18 cellular contexts compared by ENCODE assay signal in genomic region chrX:44922980-44923379, GRCh38. TPM values are rescaled to one million over a fixed set of nuclear protein-coding genes. Genes with fewer than 3 reads are reported as not detected.
A peak's percentile ranks its signal among the peaks of the same experiment; 100 is the strongest.
DNase-seq lines count a peak whose midpoint lies in the region; ATAC-seq and TF ChIP-seq lines count a peak whose summit lies in the region.
"Had no signal": no experiment of that assay in that cellular context is flagged by ENCODE, and none has a peak within 500 bp of the region (broad histone marks: within the 10 kb centered on the region; RNA-seq: fewer than 3 reads in every experiment).

No MANE protein-coding gene starts in this region.

- H3K27ac ChIP-seq in CD4-positive, CD25-positive, alpha-beta regulatory T cell (ENCODE audit: insufficient read depth, low read length, poor library complexity, severe bottlenecking): no peak overlapping the region
- no peak overlapping the region for H3K27ac ChIP-seq in body of pancreas
- H3K27ac ChIP-seq: cardiac muscle cell, gastrocnemius medialis had no signal

- no peaks in the 10 kb centered on the region for H3K27me3 Mint-ChIP-seq in CD4-positive, CD25-positive, alpha-beta regulatory T cell
- H3K27me3 Mint-ChIP-seq in activated naive CD8-positive, alpha-beta T cell: no peaks in the 10 kb centered on the region
- H3K27me3 Mint-ChIP-seq in memory B cell: no peaks in the 10 kb centered on the region

- H3K36me3 ChIP-seq in CD4-positive, CD25-positive, alpha-beta regulatory T cell (ENCODE audit: control insufficient read depth, insufficient read depth, low read length): no peaks in the 10 kb centered on the region
- no peaks in the 10 kb centered on the region for H3K36me3 ChIP-seq in body of pancreas (replicated peaks in 1 of 2; ENCODE audit: insufficient read depth in 1 of 2, low read depth in 2 of 2)
- H3K36me3 ChIP-seq: cardiac muscle cell, gastrocnemius medialis had no signal

- peaks cover 31 to 83% (median 62%) of the 10 kb centered on the region in 4 donors for H3K4me1 Mint-ChIP-seq in CD4-positive, CD25-positive, alpha-beta regulatory T cell
- H3K4me1 Mint-ChIP-seq in activated naive CD8-positive, alpha-beta T cell (ENCODE audit: low read depth): peaks cover 59% of the 10 kb centered on the region
- peaks cover 46% of the 10 kb centered on the region for H3K4me1 Mint-ChIP-seq in memory B cell

- H3K27ac Mint-ChIP-seq in CD4-positive, CD25-positive, alpha-beta regulatory T cell: peak overlapping the region in 2 of 3 donors; percentile 6 to 72
- peak overlapping the region; percentile 59 for H3K27ac Mint-ChIP-seq in activated naive CD8-positive, alpha-beta T cell
- peak overlapping the region; percentile 17 for H3K27ac Mint-ChIP-seq in memory B cell

- H3K36me3 Mint-ChIP-seq in CD4-positive, CD25-positive, alpha-beta regulatory T cell: peaks cover 6% of the 10 kb centered on the region
- no peaks in the 10 kb centered on the region for H3K36me3 Mint-ChIP-seq in activated naive CD8-positive, alpha-beta T cell
- peaks cover 3% of the 10 kb centered on the region for H3K36me3 Mint-ChIP-seq in memory B cell

- TF ChIP-seq POLR2A in body of pancreas (IDR thresholded peaks at IDR 0.05): no peak

- TF ChIP-seq CTCF in body of pancreas (IDR thresholded peaks at IDR 0.05): no peak

- H3K9me3 ChIP-seq in CD4-positive, CD25-positive, alpha-beta regulatory T cell (ENCODE audit: control insufficient read depth in 2 of 2, low read length in 2 of 2): no peaks in the 10 kb centered on the region
- H3K9me3 ChIP-seq in body of pancreas: no peaks in the 10 kb centered on the region
- H3K9me3 ChIP-seq: gastrocnemius medialis, HAP-1 had no signal

- 81 to 91% methylated on average over 4 of the region's 4 CpGs for WGBS in body of pancreas, 2 donors

- H3K4me3 ChIP-seq in CD4-positive, CD25-positive, alpha-beta regulatory T cell (ENCODE audit: low read depth, low read length): peak overlapping the region; percentile 30
- no peak overlapping the region for H3K4me3 ChIP-seq in body of pancreas
- H3K4me3 ChIP-seq: cardiac muscle cell, gastrocnemius medialis, HAP-1 had no signal

- intact Hi-C loops in body of pancreas (cut with DNase I): no loop called here

- no peak for ATAC-seq in CD4-positive, CD25-positive, alpha-beta regulatory T cell (ENCODE audit: low read depth in 2 of 2)
- peak; percentile 40 for ATAC-seq in GM18867 (IDR thresholded peaks at IDR 0.05; ENCODE audit: unreplicated experiment)
- ATAC-seq in memory B cell (ENCODE audit: low read depth): no peak
- no peak for ATAC-seq in body of pancreas
- no peak for ATAC-seq in GM18907 (IDR thresholded peaks at IDR 0.05; ENCODE audit: unreplicated experiment)
- ATAC-seq: gastrocnemius medialis had no signal

- peaks cover 0 to 1% (median 0%) of the 10 kb centered on the region in 7 donors for H3K9me3 Mint-ChIP-seq in CD4-positive, CD25-positive, alpha-beta regulatory T cell
- no peaks in the 10 kb centered on the region for H3K9me3 Mint-ChIP-seq in activated naive CD8-positive, alpha-beta T cell (ENCODE audit: low read depth)
- no peaks in the 10 kb centered on the region for H3K9me3 Mint-ChIP-seq in memory B cell

- no peaks in the 10 kb centered on the region for H3K27me3 ChIP-seq in CD4-positive, CD25-positive, alpha-beta regulatory T cell (ENCODE audit: control insufficient read depth, insufficient read depth, low read length)
- H3K27me3 ChIP-seq in body of pancreas: no peaks in the 10 kb centered on the region
- H3K27me3 ChIP-seq: cardiac muscle cell, gastrocnemius medialis had no signal

- peak overlapping the region; percentile 5 to 78 (median 36) for H3K4me3 Mint-ChIP-seq in CD4-positive, CD25-positive, alpha-beta regulatory T cell
- H3K4me3 Mint-ChIP-seq in activated naive CD8-positive, alpha-beta T cell: peak overlapping the region; percentile 44
- H3K4me3 Mint-ChIP-seq in memory B cell: peak overlapping the region; percentile 12

- peak in 1 of 3 donors; percentile 41 for DNase-seq in CD4-positive, CD25-positive, alpha-beta regulatory T cell
- DNase-seq in memory B cell (ENCODE audit: low spot score in 2 of 2) (no peak), COLO668 (lab: John Stamatoyannopoulos, UW; ENCODE audit: unreplicated experiment) (no peak), body of pancreas (no peak)
- no peak for DNase-seq in activated CD4-positive, CD25-positive, alpha-beta regulatory T cell (lab: John Stamatoyannopoulos, UW)
- DNase-seq: DMS 273 treated with DMSO at 0.1 percent for 48 hours; gastrocnemius medialis; NCI-H1436; NCI-H2171 treated with DMSO at 0.1 percent for 48 hours; OCI-M1; SHP77 treated with DMSO at 0.1 percent for 48 hours; stimulated activated CD4-positive, alpha-beta T cell treated with anti-CD3 and anti-CD28 coated beads, Interleukin-4, amount 100 ng/mL, for 24 hours; substantia nigra had no signal

- peaks cover 20% of the 10 kb centered on the region for H3K4me1 ChIP-seq in CD4-positive, CD25-positive, alpha-beta regulatory T cell (ENCODE audit: control insufficient read depth, insufficient read depth, low read length, poor library complexity, severe bottlenecking)
- H3K4me1 ChIP-seq in body of pancreas: peaks cover 11% of the 10 kb centered on the region

RNA-seq across cellular contexts. Expression of gene KDM6A, which starts 50.0 kb away (rescaled TPM):
- total RNA-seq in CD4-positive, CD25-positive, alpha-beta regulatory T cell: 116 TPM
- polyA plus RNA-seq in CD4-positive, CD25-positive, alpha-beta regulatory T cell: 10 to 100 TPM in 3 of 4 donors, 1 to 10 TPM in 1; 9.2 to 20.9 (median 19.1) TPM
- 10 to 100 TPM; 20.8 to 30.7 TPM for total RNA-seq in body of pancreas
